Comparison of ENCODE assay signal across 16 cellular contexts in genomic region chr2:119316066-119316465, GRCh38. TPM values are rescaled to one million over a fixed set of nuclear protein-coding genes. Genes with fewer than 3 reads are reported as not detected.
DNase-seq lines count a peak whose midpoint lies in the region; ATAC-seq, FAIRE-seq and TF ChIP-seq lines count a peak whose summit lies in the region.
"Had no signal": no experiment of that assay in that cellular context is flagged by ENCODE, and none has a peak within 500 bp of the region (broad histone marks: within the 10 kb centered on the region; RNA-seq: fewer than 3 reads in every experiment).

No MANE protein-coding gene starts in this region.

- no peak overlapping the region for H4K12ac ChIP-seq in trophoblast cell (ENCODE audit: low read depth, low read length)

- H3K4me3 ChIP-seq in trophoblast cell (ENCODE audit: low read depth, low read length) (no peak overlapping the region), small intestine (ENCODE audit: low read depth in 1 of 2, low read length in 2 of 2) (no peak overlapping the region)
- H3K4me3 ChIP-seq: K562 had no signal

- no peak overlapping the region for H3K18ac ChIP-seq in trophoblast cell (ENCODE audit: low read length)

- TF ChIP-seq CTCF in 22Rv1 (IDR thresholded peaks at IDR 0.05) = no peak

- peak overlapping the region; percentile 89 for H2BK12ac ChIP-seq in trophoblast cell (ENCODE audit: low read length)

- H3K23ac ChIP-seq in trophoblast cell (ENCODE audit: low read length) = no peak overlapping the region

- H3K9me3 ChIP-seq in trophoblast cell (ENCODE audit: insufficient read depth, low read depth, low read length) = no peaks in the 10 kb centered on the region
- no peaks in the 10 kb centered on the region for H3K9me3 ChIP-seq in small intestine (ENCODE audit: control insufficient read depth, low read depth)

- H3K9ac ChIP-seq in trophoblast cell (ENCODE audit: low read length) = no peak overlapping the region

- H3K36me3 ChIP-seq in trophoblast cell (ENCODE audit: control insufficient read depth in 1 of 2, insufficient read depth in 2 of 2, low read length in 2 of 2) = no peaks in the 10 kb centered on the region
- H3K36me3 ChIP-seq in small intestine (ENCODE audit: control insufficient read depth in 2 of 2, insufficient read depth in 2 of 2, low read length in 2 of 2) = no peaks in the 10 kb centered on the region

- H3K27ac ChIP-seq in 22Rv1 (peak overlapping the region; percentile 64), trophoblast cell (ENCODE audit: low read depth, low read length) (no peak overlapping the region), small intestine (ENCODE audit: low read depth in 1 of 2, low read length in 1 of 2) (no peak overlapping the region)

- H4K91ac ChIP-seq in trophoblast cell (ENCODE audit: low read depth, low read length) = no peak overlapping the region

- no peak overlapping the region for H2AK5ac ChIP-seq in trophoblast cell (ENCODE audit: low read length)

- WGBS in trophoblast cell (ENCODE audit: extremely low coverage, insufficient coverage, insufficient read length) = no CpG with 5 or more reads among the region's 3 CpGs
- 51 to 74% (median 63%) methylated on average over 3 of the region's 3 CpGs for WGBS in small intestine, 3 donors

- H3K14ac ChIP-seq in trophoblast cell (ENCODE audit: low read length) = no peak overlapping the region

- H4K8ac ChIP-seq in trophoblast cell (ENCODE audit: low read depth, low read length) = no peak overlapping the region

- H2BK5ac ChIP-seq in trophoblast cell (ENCODE audit: low read depth, low read length, poor library complexity) = no peak overlapping the region

- no peaks in the 10 kb centered on the region for H3K79me1 ChIP-seq in trophoblast cell (ENCODE audit: low read length)

- no peak overlapping the region for H2AFZ ChIP-seq in trophoblast cell (ENCODE audit: insufficient read depth, low read length, poor library complexity)

- DNase-seq in HS-27A (ENCODE audit: low read depth) (peak; percentile 5), trophoblast cell (peak in 1 of 2 donors; percentile 63), T1000 (lab: John Stamatoyannopoulos, UW) (no peak), small intestine (no peak)
- DNase-seq: AML-193, NCI-H1048, NCI-H146, NCI-H2081 treated with DMSO at 0.1 percent for 48 hours, NCI-H510A, NCI-H774 had no signal

- peak; percentile 31 for ATAC-seq in esophagus mucosa
- no peak for ATAC-seq in activated CD4-positive, CD25-positive, alpha-beta regulatory T cell treated with anti-CD3 and anti-CD28 coated beads, Interleukin-2, amount 50 U/mL, for 24 hours
- ATAC-seq: K562 had no signal

- peaks cover 0 to 5% of the 10 kb centered on the region in 2 experiments for H3K4me1 ChIP-seq in trophoblast cell (ENCODE audit: control insufficient read depth in 1 of 2, insufficient read depth in 2 of 2, low read length in 2 of 2)
- no peaks in the 10 kb centered on the region for H3K4me1 ChIP-seq in small intestine (ENCODE audit: control insufficient read depth in 2 of 2, insufficient read depth in 1 of 2, low read depth in 1 of 2, low read length in 1 of 2)

- H3K79me2 ChIP-seq in trophoblast cell (ENCODE audit: control insufficient read depth, insufficient read depth, low read length, poor library complexity) = no peaks in the 10 kb centered on the region

- H3K27me3 ChIP-seq in trophoblast cell (ENCODE audit: insufficient read depth, low read length) (no peaks in the 10 kb centered on the region), small intestine (ENCODE audit: control insufficient read depth in 2 of 2, insufficient read depth in 2 of 2, low read length in 2 of 2) (no peaks in the 10 kb centered on the region)

- no peak overlapping the region for H3K4ac ChIP-seq in trophoblast cell (ENCODE audit: low read depth, low read length)

- H3K4me2 ChIP-seq in trophoblast cell (ENCODE audit: low read length) = no peak overlapping the region

- no peak overlapping the region for H2BK120ac ChIP-seq in trophoblast cell (ENCODE audit: insufficient read depth, low read length, poor library complexity)

- FAIRE-seq in small intestine (lab: Jason Lieb, UNC) = no peak
- FAIRE-seq: GM12892, H1, K562 had no signal

RNA-seq across cellular contexts. Expression of gene C2orf76, which starts 50.6 kb away (rescaled TPM):
- total RNA-seq in esophagus mucosa = 8.0 TPM
- polyA plus RNA-seq in trophoblast cell (2013) = 10.2 and 11.7 TPM in 2 replicates
- 10 to 100 TPM; 11.2 to 13.5 (median 13.2) TPM for polyA plus RNA-seq in small intestine

RNA-seq across cellular contexts. Expression of gene DBI, which starts 50.7 kb away (rescaled TPM):
- 337 TPM for total RNA-seq in esophagus mucosa
- polyA plus RNA-seq in trophoblast cell (2013) = 709 and 755 TPM in 2 replicates
- 1,000 to 10,000 TPM in 1 of 3 donors, 100 to 1,000 TPM in 2; 483 to 1,006 (median 665) TPM for polyA plus RNA-seq in small intestine
